2 cellular contexts compared by ENCODE assay signal in the genomic region with DNA sequence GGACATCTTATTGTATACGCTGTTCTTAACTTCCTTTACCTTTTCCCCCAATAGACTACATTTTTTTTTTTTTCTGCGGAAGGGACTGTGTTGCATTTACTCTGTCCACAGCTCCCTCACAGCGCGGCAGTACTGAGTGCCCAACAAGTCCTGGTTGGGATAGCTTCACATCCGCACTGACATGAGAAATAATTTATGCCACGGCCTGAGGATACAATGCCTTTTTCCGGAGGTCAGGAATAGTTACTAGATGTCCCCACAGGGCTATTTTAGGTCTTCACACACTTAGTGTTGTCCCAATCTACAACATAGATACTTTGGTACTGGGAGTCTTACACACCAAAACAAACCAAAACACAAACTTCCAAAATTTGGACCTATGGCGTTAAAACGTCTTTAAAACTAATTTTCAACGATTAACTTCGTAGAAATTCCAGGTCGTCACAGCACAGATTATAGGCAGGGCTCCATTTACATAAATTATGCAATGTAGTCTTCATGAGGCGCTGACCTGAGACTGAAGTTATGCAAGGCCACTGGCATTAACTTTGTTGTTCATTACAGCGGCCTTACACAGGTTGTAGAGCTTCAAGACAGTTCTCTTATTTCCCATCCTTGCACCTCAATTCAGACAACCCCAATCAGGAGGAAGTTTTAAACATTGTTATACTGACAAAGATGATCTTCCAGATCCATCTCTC.
TF ChIP-seq lines count a peak whose summit lies in the region.

No MANE protein-coding gene starts in this region.

TF ChIP-seq in K562, 482 proteins besides CTCF, POLR2A, EP300 and RAD21 (continued from another document and continues in another):
- 0 out of 2 replicates have a peak, but pooled peaks have one; percentile 7 for TF ChIP-seq TEAD4 (IDR thresholded peaks at IDR 0.05; ENCODE audit: low read length)
- TF ChIP-seq TEAD4 (CRISPR knock-in tag; IDR thresholded peaks at IDR 0.05; ENCODE audit: borderline replicate concordance), result no peak
- TF ChIP-seq ARID1B (IDR thresholded peaks at IDR 0.05), result peak; percentile 0; the same call in 1 of the 2 replicates
- no peak for TF ChIP-seq ZNF766 (CRISPR knock-in tag; conservative IDR thresholded peaks at IDR 0.05)
- TF ChIP-seq, protein P1, sequence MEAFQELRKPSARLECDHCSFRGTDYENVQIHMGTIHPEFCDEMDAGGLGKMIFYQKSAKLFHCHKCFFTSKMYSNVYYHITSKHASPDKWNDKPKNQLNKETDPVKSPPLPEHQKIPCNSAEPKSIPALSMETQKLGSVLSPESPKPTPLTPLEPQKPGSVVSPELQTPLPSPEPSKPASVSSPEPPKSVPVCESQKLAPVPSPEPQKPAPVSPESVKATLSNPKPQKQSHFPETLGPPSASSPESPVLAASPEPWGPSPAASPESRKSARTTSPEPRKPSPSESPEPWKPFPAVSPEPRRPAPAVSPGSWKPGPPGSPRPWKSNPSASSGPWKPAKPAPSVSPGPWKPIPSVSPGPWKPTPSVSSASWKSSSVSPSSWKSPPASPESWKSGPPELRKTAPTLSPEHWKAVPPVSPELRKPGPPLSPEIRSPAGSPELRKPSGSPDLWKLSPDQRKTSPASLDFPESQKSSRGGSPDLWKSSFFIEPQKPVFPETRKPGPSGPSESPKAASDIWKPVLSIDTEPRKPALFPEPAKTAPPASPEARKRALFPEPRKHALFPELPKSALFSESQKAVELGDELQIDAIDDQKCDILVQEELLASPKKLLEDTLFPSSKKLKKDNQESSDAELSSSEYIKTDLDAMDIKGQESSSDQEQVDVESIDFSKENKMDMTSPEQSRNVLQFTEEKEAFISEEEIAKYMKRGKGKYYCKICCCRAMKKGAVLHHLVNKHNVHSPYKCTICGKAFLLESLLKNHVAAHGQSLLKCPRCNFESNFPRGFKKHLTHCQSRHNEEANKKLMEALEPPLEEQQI (IDR thresholded peaks at IDR 0.05), result 0 out of 2 replicates have a peak, but pooled peaks have one; percentile 31
- no peak for TF ChIP-seq ARHGAP35 (IDR thresholded peaks at IDR 0.05; ENCODE audit: partially characterized antibody)
- TF ChIP-seq BCOR (IDR thresholded peaks at IDR 0.05), result no peak
- no peak for TF ChIP-seq HES1 (IDR thresholded peaks at IDR 0.05; ENCODE audit: low read depth)
- TF ChIP-seq ZNF77 (CRISPR knock-in tag; IDR thresholded peaks at IDR 0.05), result no peak
- TF ChIP-seq ZNF707 (CRISPR knock-in tag; conservative IDR thresholded peaks at IDR 0.05), result no peak
- no peak for TF ChIP-seq SIN3A (IDR thresholded peaks at IDR 0.05; ENCODE audit: borderline replicate concordance in 2 of 2, control insufficient read depth in 1 of 2, low read depth in 2 of 2, low read length in 2 of 2)
- TF ChIP-seq RBM14 (IDR thresholded peaks at IDR 0.05; ENCODE audit: borderline replicate concordance, insufficient read depth, low read depth, low read length), result no peak
- no peak for TF ChIP-seq ZNF436 (CRISPR knock-in tag; IDR thresholded peaks at IDR 0.05)
- TF ChIP-seq TCF7L2 (IDR thresholded peaks at IDR 0.05; ENCODE audit: low read depth, low read length), result no peak
- TF ChIP-seq ZNF830 (CRISPR knock-in tag; IDR thresholded peaks at IDR 0.05), result no peak
- TF ChIP-seq ZBTB17 (CRISPR knock-in tag; IDR thresholded peaks at IDR 0.05), result no peak
- peak; percentile 27; the same call in 1 of the 2 replicates for TF ChIP-seq CEBPG (CRISPR knock-in tag; IDR thresholded peaks at IDR 0.05)
- TF ChIP-seq CEBPG (tag; conservative IDR thresholded peaks at IDR 0.05 in 1 of 2, IDR thresholded peaks at IDR 0.05 in 1 of 2), result peak; percentile 53 to 71; a peak in 3 of 4 replicates
- TF ChIP-seq, protein P2, sequence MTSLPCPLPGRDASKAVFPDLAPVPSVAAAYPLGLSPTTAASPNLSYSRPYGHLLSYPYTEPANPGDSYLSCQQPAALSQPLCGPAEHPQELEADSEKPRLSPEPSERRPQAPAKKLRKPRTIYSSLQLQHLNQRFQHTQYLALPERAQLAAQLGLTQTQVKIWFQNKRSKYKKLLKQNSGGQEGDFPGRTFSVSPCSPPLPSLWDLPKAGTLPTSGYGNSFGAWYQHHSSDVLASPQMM (CRISPR knock-in tag; IDR thresholded peaks at IDR 0.05), result no peak
- TF ChIP-seq CCAR2 (IDR thresholded peaks at IDR 0.05; ENCODE audit: low read depth, low read length), result no peak
- no peak for TF ChIP-seq ZSCAN29 (IDR thresholded peaks at IDR 0.05)
- TF ChIP-seq DACH1 (IDR thresholded peaks at IDR 0.05; ENCODE audit: partially characterized antibody), result no peak
- TF ChIP-seq ELF4 (CRISPR knock-in tag; IDR thresholded peaks at IDR 0.05), result 0 out of 2 replicates have a peak, but pooled peaks have one; percentile 1
- TF ChIP-seq, protein P3, sequence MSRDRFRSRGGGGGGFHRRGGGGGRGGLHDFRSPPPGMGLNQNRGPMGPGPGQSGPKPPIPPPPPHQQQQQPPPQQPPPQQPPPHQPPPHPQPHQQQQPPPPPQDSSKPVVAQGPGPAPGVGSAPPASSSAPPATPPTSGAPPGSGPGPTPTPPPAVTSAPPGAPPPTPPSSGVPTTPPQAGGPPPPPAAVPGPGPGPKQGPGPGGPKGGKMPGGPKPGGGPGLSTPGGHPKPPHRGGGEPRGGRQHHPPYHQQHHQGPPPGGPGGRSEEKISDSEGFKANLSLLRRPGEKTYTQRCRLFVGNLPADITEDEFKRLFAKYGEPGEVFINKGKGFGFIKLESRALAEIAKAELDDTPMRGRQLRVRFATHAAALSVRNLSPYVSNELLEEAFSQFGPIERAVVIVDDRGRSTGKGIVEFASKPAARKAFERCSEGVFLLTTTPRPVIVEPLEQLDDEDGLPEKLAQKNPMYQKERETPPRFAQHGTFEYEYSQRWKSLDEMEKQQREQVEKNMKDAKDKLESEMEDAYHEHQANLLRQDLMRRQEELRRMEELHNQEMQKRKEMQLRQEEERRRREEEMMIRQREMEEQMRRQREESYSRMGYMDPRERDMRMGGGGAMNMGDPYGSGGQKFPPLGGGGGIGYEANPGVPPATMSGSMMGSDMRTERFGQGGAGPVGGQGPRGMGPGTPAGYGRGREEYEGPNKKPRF (IDR thresholded peaks at IDR 0.05; ENCODE audit: low read depth, low read length), result no peak
- TF ChIP-seq HDAC1 (IDR thresholded peaks at IDR 0.05), result no peak
- no peak for TF ChIP-seq ZNF445 (CRISPR knock-in tag; IDR thresholded peaks at IDR 0.05; ENCODE audit: low read depth)
- TF ChIP-seq C11orf30 (IDR thresholded peaks at IDR 0.05; ENCODE audit: low read depth), result no peak

TF ChIP-seq in HepG2, 621 proteins besides CTCF, POLR2A, EP300 and RAD21 (continued from another document and continues in another):
- TF ChIP-seq, protein P4, sequence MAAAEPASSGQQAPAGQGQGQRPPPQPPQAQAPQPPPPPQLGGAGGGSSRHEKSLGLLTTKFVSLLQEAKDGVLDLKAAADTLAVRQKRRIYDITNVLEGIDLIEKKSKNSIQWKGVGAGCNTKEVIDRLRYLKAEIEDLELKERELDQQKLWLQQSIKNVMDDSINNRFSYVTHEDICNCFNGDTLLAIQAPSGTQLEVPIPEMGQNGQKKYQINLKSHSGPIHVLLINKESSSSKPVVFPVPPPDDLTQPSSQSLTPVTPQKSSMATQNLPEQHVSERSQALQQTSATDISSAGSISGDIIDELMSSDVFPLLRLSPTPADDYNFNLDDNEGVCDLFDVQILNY (CRISPR knock-in tag; conservative IDR thresholded peaks at IDR 0.05), result no peak
- TF ChIP-seq ZNF512B (CRISPR knock-in tag; IDR thresholded peaks at IDR 0.05; ENCODE audit: borderline replicate concordance) (no peak; the same call in 1 of the 2 replicates), ZFP62 (CRISPR knock-in tag; IDR thresholded peaks at IDR 0.05) (no peak), THRA (CRISPR knock-in tag; IDR thresholded peaks at IDR 0.05; ENCODE audit: borderline replicate concordance) (no peak; the same call in 1 of the 2 replicates), ZNF263 (CRISPR knock-in tag; IDR thresholded peaks at IDR 0.05) (no peak), PAWR (CRISPR knock-in tag; IDR thresholded peaks at IDR 0.05; ENCODE audit: borderline replicate concordance) (no peak), ZFP90 (CRISPR knock-in tag; IDR thresholded peaks at IDR 0.05; ENCODE audit: borderline replicate concordance) (no peak), HINFP (CRISPR knock-in tag; IDR thresholded peaks at IDR 0.05; ENCODE audit: low read depth) (no peak), ZNF33B (CRISPR knock-in tag; IDR thresholded peaks at IDR 0.05) (no peak), ZNF414 (CRISPR knock-in tag; IDR thresholded peaks at IDR 0.05) (no peak), ASH2L (IDR thresholded peaks at IDR 0.05; ENCODE audit: insufficient read length, low read depth, low read length) (no peak), ZNF792 (CRISPR knock-in tag; IDR thresholded peaks at IDR 0.05) (no peak), ZNF33A (CRISPR knock-in tag; IDR thresholded peaks at IDR 0.05; ENCODE audit: borderline replicate concordance) (no peak), TEAD3 (CRISPR knock-in tag; optimal IDR thresholded peaks at IDR 0.05; ENCODE audit: borderline replicate concordance) (peak; percentile 38), ZNF296 (CRISPR knock-in tag; conservative IDR thresholded peaks at IDR 0.05) (no peak), EED (CRISPR knock-in tag; IDR thresholded peaks at IDR 0.05) (no peak)
- TF ChIP-seq, protein P5, sequence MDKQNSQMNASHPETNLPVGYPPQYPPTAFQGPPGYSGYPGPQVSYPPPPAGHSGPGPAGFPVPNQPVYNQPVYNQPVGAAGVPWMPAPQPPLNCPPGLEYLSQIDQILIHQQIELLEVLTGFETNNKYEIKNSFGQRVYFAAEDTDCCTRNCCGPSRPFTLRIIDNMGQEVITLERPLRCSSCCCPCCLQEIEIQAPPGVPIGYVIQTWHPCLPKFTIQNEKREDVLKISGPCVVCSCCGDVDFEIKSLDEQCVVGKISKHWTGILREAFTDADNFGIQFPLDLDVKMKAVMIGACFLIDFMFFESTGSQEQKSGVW (CRISPR knock-in tag; IDR thresholded peaks at IDR 0.05; ENCODE audit: borderline replicate concordance), result no peak
- TF ChIP-seq, protein P6, sequence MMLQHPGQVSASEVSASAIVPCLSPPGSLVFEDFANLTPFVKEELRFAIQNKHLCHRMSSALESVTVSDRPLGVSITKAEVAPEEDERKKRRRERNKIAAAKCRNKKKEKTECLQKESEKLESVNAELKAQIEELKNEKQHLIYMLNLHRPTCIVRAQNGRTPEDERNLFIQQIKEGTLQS (CRISPR knock-in tag; IDR thresholded peaks at IDR 0.05), result no peak
- TF ChIP-seq, protein P7, sequence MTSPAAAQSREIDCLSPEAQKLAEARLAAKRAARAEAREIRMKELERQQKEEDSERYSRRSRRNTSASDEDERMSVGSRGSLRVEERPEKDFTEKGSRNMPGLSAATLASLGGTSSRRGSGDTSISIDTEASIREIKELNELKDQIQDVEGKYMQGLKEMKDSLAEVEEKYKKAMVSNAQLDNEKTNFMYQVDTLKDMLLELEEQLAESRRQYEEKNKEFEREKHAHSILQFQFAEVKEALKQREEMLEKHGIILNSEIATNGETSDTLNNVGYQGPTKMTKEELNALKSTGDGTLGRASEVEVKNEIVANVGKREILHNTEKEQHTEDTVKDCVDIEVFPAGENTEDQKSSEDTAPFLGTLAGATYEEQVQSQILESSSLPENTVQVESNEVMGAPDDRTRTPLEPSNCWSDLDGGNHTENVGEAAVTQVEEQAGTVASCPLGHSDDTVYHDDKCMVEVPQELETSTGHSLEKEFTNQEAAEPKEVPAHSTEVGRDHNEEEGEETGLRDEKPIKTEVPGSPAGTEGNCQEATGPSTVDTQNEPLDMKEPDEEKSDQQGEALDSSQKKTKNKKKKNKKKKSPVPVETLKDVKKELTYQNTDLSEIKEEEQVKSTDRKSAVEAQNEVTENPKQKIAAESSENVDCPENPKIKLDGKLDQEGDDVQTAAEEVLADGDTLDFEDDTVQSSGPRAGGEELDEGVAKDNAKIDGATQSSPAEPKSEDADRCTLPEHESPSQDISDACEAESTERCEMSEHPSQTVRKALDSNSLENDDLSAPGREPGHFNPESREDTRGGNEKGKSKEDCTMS (CRISPR knock-in tag; conservative IDR thresholded peaks at IDR 0.05), result no peak
